In the genomic region with DNA sequence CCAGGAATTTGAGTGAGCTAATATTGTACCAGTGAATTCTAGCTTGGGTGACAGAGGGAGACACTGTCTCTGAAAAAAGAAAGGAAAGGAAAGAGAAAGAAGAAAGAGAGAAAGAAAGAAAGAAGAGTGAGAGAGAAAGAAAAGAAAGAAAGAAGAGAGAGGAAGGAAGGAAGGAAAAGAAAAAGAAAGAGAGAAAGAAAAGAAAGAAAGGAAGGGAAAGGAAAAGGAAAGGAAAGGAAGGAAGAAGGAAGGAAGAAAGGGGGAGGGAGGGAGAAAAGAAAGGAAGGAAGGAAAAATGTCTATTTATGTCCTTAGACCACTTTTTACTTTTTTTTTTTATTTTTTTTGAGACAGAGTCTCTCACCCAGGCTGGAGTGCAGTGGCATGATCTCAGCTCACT, we compare ENCODE assay signal across 24 cellular contexts. TPM values are rescaled to one million over a fixed set of nuclear protein-coding genes. Genes with fewer than 3 reads are reported as not detected.
DNase-seq lines count a peak whose midpoint lies in the region; ATAC-seq, FAIRE-seq and TF ChIP-seq lines count a peak whose summit lies in the region.
"Had no signal": no experiment of that assay in that cellular context is flagged by ENCODE, and none has a peak within 500 bp of the region (broad histone marks: within the 10 kb centered on the region; RNA-seq: fewer than 3 reads in every experiment).

No MANE protein-coding gene starts in this region.

- peaks cover 6 to 15% of the 10 kb centered on the region in 2 donors for H3K9me3 Mint-ChIP-seq in activated T-cell treated with anti-CD3 and anti-CD28 coated beads, Interleukin-2, amount 50 U/mL, for 72 hours
- peaks cover 23% of the 10 kb centered on the region for H3K9me3 Mint-ChIP-seq in nephron progenitor cell

- BruUV-seq in K562 (replicated peaks; lab: Mats Ljungman, UMichigan) = no TSS peak

- no peaks in the 10 kb centered on the region for H3K79me2 ChIP-seq in K562 (ENCODE audit: control insufficient read depth, insufficient read depth, low read length)
- no peaks in the 10 kb centered on the region for H3K79me2 ChIP-seq in MM.1S (ENCODE audit: low read length)

- no peaks in the 10 kb centered on the region for H4K20me1 ChIP-seq in K562 (replicated peaks; ENCODE audit: control insufficient read depth, insufficient read depth, low read length)
- H4K20me1 ChIP-seq in MM.1S (ENCODE audit: insufficient read depth, low read length) = no peaks in the 10 kb centered on the region
- H4K20me1 ChIP-seq: BLaER1 had no signal

- H3K27ac Mint-ChIP-seq in activated T-cell treated with anti-CD3 and anti-CD28 coated beads, Interleukin-2, amount 50 U/mL, for 72 hours = peak overlapping the region; percentile 20
- H3K27ac Mint-ChIP-seq in nephron progenitor cell = peak overlapping the region; percentile 4
- H3K27ac Mint-ChIP-seq: CD14-positive monocyte; CD4-positive, CD25-positive, alpha-beta regulatory T cell; CD8-positive, alpha-beta T cell had no signal

- no peak for ATAC-seq in activated T-cell treated with anti-CD3 and anti-CD28 coated beads, Interleukin-2, amount 50 U/mL, for 72 hours (replicated peaks in 1 of 2)
- ATAC-seq in K562 = no peak
- ATAC-seq in SK-N-SH treated with all-trans-retinoic acid at 6 μM for 48 hours = no peak
- ATAC-seq: A549; CD8-positive, alpha-beta T cell had no signal

- CTCF ChIA-PET in K562 (lab: Yijun Ruan, JAX; ENCODE audit: low intra/inter-chr PET ratio) = no interaction called here

- H3K4me1 Mint-ChIP-seq in activated T-cell treated with anti-CD3 and anti-CD28 coated beads, Interleukin-2, amount 50 U/mL, for 72 hours (ENCODE audit: low read depth) = peaks cover 9% of the 10 kb centered on the region
- peaks cover 9% of the 10 kb centered on the region for H3K4me1 Mint-ChIP-seq in nephron progenitor cell

- peaks cover 1% of the 10 kb centered on the region for H3F3A ChIP-seq in MM.1S (ENCODE audit: insufficient read depth, low read length)

- H3K9ac ChIP-seq in K562 (ENCODE audit: insufficient read depth in 1 of 2, low read depth in 2 of 2, low read length in 2 of 2) = no peak overlapping the region
- no peak overlapping the region for H3K9ac ChIP-seq in MM.1S (ENCODE audit: low read length)
- H3K9ac ChIP-seq: BLaER1 had no signal

- H3K4me2 ChIP-seq in K562 (ENCODE audit: insufficient read depth, low read length) (no peak overlapping the region), MM.1S (ENCODE audit: low read depth, low read length) (no peak overlapping the region)
- H3K4me2 ChIP-seq: A549, BLaER1 had no signal

- POLR2A ChIA-PET in K562 (lab: Yijun Ruan, JAX) = no interaction called here

- no peaks in the 10 kb centered on the region for H3K27me3 ChIP-seq in K562 (ENCODE audit: control insufficient read depth in 2 of 2, insufficient read depth in 2 of 2, low read length in 2 of 2)
- H3K27me3 ChIP-seq in MM.1S (replicated peaks; ENCODE audit: insufficient read depth, low read length) = no peaks in the 10 kb centered on the region
- H3K27me3 ChIP-seq: BE2C, BLaER1 had no signal

- H3K27ac ChIP-seq in K562 (ENCODE audit: extremely low read depth, low read depth, low read length) (no peak overlapping the region), MM.1S (ENCODE audit: low read length) (no peak overlapping the region)
- H3K27ac ChIP-seq: 22Rv1, A549, BLaER1 had no signal

- peaks cover 7% of the 10 kb centered on the region; the same call in 1 of the 2 replicates for H3K9me3 ChIP-seq in K562 (replicated peaks; ENCODE audit: control insufficient read depth, insufficient read depth, low read depth, low read length)
- 0 out of 2 replicates have a peak, but pooled peaks cover 4% of the 10 kb centered on the region for H3K9me3 ChIP-seq in MM.1S (replicated peaks; ENCODE audit: insufficient read depth, low read length)
- H3K9me3 ChIP-seq: A549, BE2C had no signal

- H3K9me2 ChIP-seq in MM.1S (replicated peaks; ENCODE audit: insufficient read depth, low read length) = no peaks in the 10 kb centered on the region

- no peak for FAIRE-seq in K562 (lab: Jason Lieb, UNC)
- FAIRE-seq: A549, D721Med, G401.6, GM12891, GM19239 had no signal

- H3K4me3 Mint-ChIP-seq in activated T-cell treated with anti-CD3 and anti-CD28 coated beads, Interleukin-2, amount 50 U/mL, for 72 hours = no peak overlapping the region
- no peak overlapping the region for H3K4me3 Mint-ChIP-seq in nephron progenitor cell
- H3K4me3 Mint-ChIP-seq: CD14-positive monocyte; CD4-positive, CD25-positive, alpha-beta regulatory T cell; CD8-positive, alpha-beta T cell had no signal

- DNase-seq in activated T-cell treated with anti-CD3 and anti-CD28 coated beads, Interleukin-2, amount 50 U/mL, for 72 hours = no peak
- no peak for DNase-seq in activated T-cell treated with anti-CD3 and anti-CD28 coated beads, Interleukin-2, amount 50 U/mL, for 48 hours
- DNase-seq in K562 (ENCODE audit: extremely low read depth in 1 of 4, low spot score in 3 of 4) = no peak
- no peak for DNase-seq in nephron progenitor cell
- no peak for DNase-seq in MM.1S
- DNase-seq: AML-193; BE2C; C1 segment of cervical spinal cord; Caco-2; Calu3; CD4-positive, CD25-positive, alpha-beta regulatory T cell; CD8-positive, alpha-beta T cell; DMS79 treated with DMSO at 0.1 percent for 48 hours; GF-D8 had no signal

- TF ChIP-seq RAD21 in K562 (CRISPR knock-in tag; conservative IDR thresholded peaks at IDR 0.05 in 1 of 2, IDR thresholded peaks at IDR 0.05 in 1 of 2) = no peak

- no peaks in the 10 kb centered on the region for H3K9me1 ChIP-seq in K562 (ENCODE audit: control insufficient read depth, insufficient read depth, low read length)

- peaks cover 8% of the 10 kb centered on the region in 2 donors for H3K36me3 Mint-ChIP-seq in activated T-cell treated with anti-CD3 and anti-CD28 coated beads, Interleukin-2, amount 50 U/mL, for 72 hours (ENCODE audit: insufficient read depth in 2 of 2)
- H3K36me3 Mint-ChIP-seq in nephron progenitor cell (ENCODE audit: low read depth) = no peaks in the 10 kb centered on the region
- H3K36me3 Mint-ChIP-seq: CD14-positive monocyte; CD8-positive, alpha-beta T cell had no signal

- in situ Hi-C loops in K562 (cut with MboI) = loop anchor here (10.0 kb wide), 1 partner anchor 352 kb away; a partner anchor contains a TSS

- H3K4me1 ChIP-seq in K562 (replicated peaks in 1 of 2; ENCODE audit: control insufficient read depth in 2 of 2, insufficient read depth in 2 of 2, low read length in 2 of 2) = peaks cover 3 to 8% of the 10 kb centered on the region in 2 experiments; a peak in 3 of 5 replicates
- H3K4me1 ChIP-seq in MM.1S (ENCODE audit: low read length) = peaks cover 5% of the 10 kb centered on the region
- H3K4me1 ChIP-seq: A549 had no signal

- no peak for TF ChIP-seq EP300 in K562 (IDR thresholded peaks at IDR 0.05; ENCODE audit: low read length)

- TF ChIP-seq POLR2A in K562 (conservative IDR thresholded peaks at IDR 0.05) = no peak

- H3K36me3 ChIP-seq in K562 (ENCODE audit: control insufficient read depth, insufficient read depth, low read length) (no peaks in the 10 kb centered on the region), MM.1S (replicated peaks; ENCODE audit: insufficient read depth, low read length) (no peaks in the 10 kb centered on the region)
- H3K36me3 ChIP-seq: BE2C, BLaER1 had no signal

- TF ChIP-seq CTCF in K562 (IDR thresholded peaks at IDR 0.05 in 2 of 3, conservative IDR thresholded peaks at IDR 0.05 in 1 of 3; ENCODE audit: insufficient read depth in 2 of 3, low read depth in 1 of 3, low read length in 3 of 3) (no peak), nephron progenitor cell (IDR thresholded peaks at IDR 0.05) (no peak), MM.1S (IDR thresholded peaks at IDR 0.05; ENCODE audit: low read length) (no peak)

- intact Hi-C loops in K562 (cut with micrococcal nuclease) = loop anchor here (10.0 kb wide), 1 partner anchor 62 kb away; no protein-coding TSS in a partner anchor

- no peaks in the 10 kb centered on the region for H3K27me3 Mint-ChIP-seq in activated T-cell treated with anti-CD3 and anti-CD28 coated beads, Interleukin-2, amount 50 U/mL, for 72 hours (ENCODE audit: low read depth)
- peaks cover 48% of the 10 kb centered on the region for H3K27me3 Mint-ChIP-seq in nephron progenitor cell (ENCODE audit: low read depth, poor library complexity)
- H3K27me3 Mint-ChIP-seq: CD4-positive, CD25-positive, alpha-beta regulatory T cell had no signal

- no peak overlapping the region for H3K4me3 ChIP-seq in K562
- no peak overlapping the region for H3K4me3 ChIP-seq in MM.1S (ENCODE audit: low read length)
- H3K4me3 ChIP-seq: A549, BLaER1 had no signal

- H2AFZ ChIP-seq in K562 (ENCODE audit: low read depth, low read length) = no peak overlapping the region
- no peak overlapping the region for H2AFZ ChIP-seq in MM.1S (ENCODE audit: low read length)

RNA-seq across cellular contexts. Expression of a gene that starts 5.4 kb away (rescaled TPM):
- 1 to 10 TPM in 1 of 2 donors, under 1 TPM in 1; 0.46 to 2.4 TPM for total RNA-seq in activated T-cell treated with anti-CD3 and anti-CD28 coated beads, Interleukin-2, amount 50 U/mL, for 72 hours
- total RNA-seq in K562 (2011; cell fraction: chromatin; rRNA removed; ENCODE audit: low replicate concordance) = 2.3 and 4.6 TPM in 2 replicates
- total RNA-seq in K562 (2011; cell fraction: nucleolus; rRNA removed) = 0.83 and 2.2 TPM in 2 replicates
- total RNA-seq in K562 (2011; cell fraction: nucleoplasm; rRNA removed) = 3.0 and 3.8 TPM in 2 replicates
- total RNA-seq in K562 (2014; rRNA removed) = 0.27 and 0.53 TPM in 2 replicates
- total RNA-seq in K562 (2014; rRNA removed; fragmentation: Illumina TruSeq; extraction: Trizol) = 0.61 and 0.95 TPM in 2 replicates
- 0.34 and 0.65 TPM in 2 replicates for total RNA-seq in K562 (2015; rRNA removed; fragmentation: Illumina TruSeq; extraction: Trizol)
- total RNA-seq in K562 (2021) = 0.38 and 0.51 TPM in 2 replicates
- polyA plus RNA-seq in K562 (2011; rRNA removed) = 0.56 and 0.70 TPM in 2 replicates
- polyA plus RNA-seq in K562 (2011; cell fraction: cytosol; rRNA removed) = 0.29 TPM in 1 of 2 replicates, not detected in the other
- polyA plus RNA-seq in K562 (2011; cell fraction: nucleus; rRNA removed) = 0.63 and 1.5 TPM in 2 replicates
- polyA plus RNA-seq in K562 (2012) = 0.18 and 0.42 TPM in 2 replicates
- 0.25 and 0.28 TPM in 2 replicates for polyA plus RNA-seq in K562 (2014; fragmentation: Illumina TruSeq; extraction: Trizol)
- under 1 TPM in 1 of 2 experiments, not detected in 1; 0.24 TPM for polyA plus RNA-seq in K562 (2014; fragmentation: Nextera tagmentation; extraction: Ambion mirVana)
- 0.19 and 0.22 TPM in 2 replicates for polyA plus RNA-seq in K562 (2014; rRNA removed)
- polyA minus RNA-seq in K562 (2011; rRNA and poly(A)+ RNA removed) = 1.6 and 2.8 TPM in 2 replicates
- 0.55 TPM in 1 of 2 replicates, not detected in the other for polyA minus RNA-seq in K562 (2011; cell fraction: cytosol; rRNA and poly(A)+ RNA removed)
- polyA minus RNA-seq in K562 (2011; cell fraction: nucleus; rRNA and poly(A)+ RNA removed) = 0.94 and 1.6 TPM in 2 replicates
- total RNA-seq: A172 had no signal
- polyA plus RNA-seq: A549 had no signal

RNA-seq across cellular contexts. Expression of a gene that starts 21.1 kb away (rescaled TPM):
- total RNA-seq in activated T-cell treated with anti-CD3 and anti-CD28 coated beads, Interleukin-2, amount 50 U/mL, for 72 hours = 10 to 100 TPM; 10.2 to 11.2 TPM
- 40.8 and 110 TPM in 2 replicates for total RNA-seq in K562 (2011; cell fraction: chromatin; rRNA removed; ENCODE audit: low replicate concordance)
- 29.2 and 39.6 TPM in 2 replicates for total RNA-seq in K562 (2011; cell fraction: nucleolus; rRNA removed)
- 54.2 and 68.9 TPM in 2 replicates for total RNA-seq in K562 (2011; cell fraction: nucleoplasm; rRNA removed)
- total RNA-seq in K562 (2014; rRNA removed) = 13.4 and 18.1 TPM in 2 replicates
- total RNA-seq in K562 (2014; rRNA removed; fragmentation: Illumina TruSeq; extraction: Trizol) = 32.6 and 36.4 TPM in 2 replicates
- total RNA-seq in K562 (2015; rRNA removed; fragmentation: Illumina TruSeq; extraction: Trizol) = 25.3 and 26.9 TPM in 2 replicates
- 19.1 and 19.3 TPM in 2 replicates for total RNA-seq in K562 (2021)
- 16.6 and 19.5 TPM in 2 replicates for polyA plus RNA-seq in K562 (2011; rRNA removed)
- polyA plus RNA-seq in K562 (2011; cell fraction: cytosol; rRNA removed) = 3.1 and 6.3 TPM in 2 replicates
- 18.1 and 18.4 TPM in 2 replicates for polyA plus RNA-seq in K562 (2011; cell fraction: nucleus; rRNA removed)
- polyA plus RNA-seq in K562 (2012) = 7.3 and 8.4 TPM in 2 replicates
- 12.1 and 12.7 TPM in 2 replicates for polyA plus RNA-seq in K562 (2014; fragmentation: Illumina TruSeq; extraction: Trizol)
- 1 to 10 TPM; 5.9 to 6.1 TPM for polyA plus RNA-seq in K562 (2014; fragmentation: Nextera tagmentation; extraction: Ambion mirVana)
- 12.2 and 13.3 TPM in 2 replicates for polyA plus RNA-seq in K562 (2014; rRNA removed)
- 38.9 and 51.8 TPM in 2 replicates for polyA minus RNA-seq in K562 (2011; rRNA and poly(A)+ RNA removed)
- polyA minus RNA-seq in K562 (2011; cell fraction: cytosol; rRNA and poly(A)+ RNA removed) = 20.8 and 30.1 TPM in 2 replicates
- polyA minus RNA-seq in K562 (2011; cell fraction: nucleus; rRNA and poly(A)+ RNA removed) = 12.4 and 22.0 TPM in 2 replicates

RNA-seq across cellular contexts. Expression of a gene that starts 26.1 kb away (rescaled TPM):
- 1 to 10 TPM; 5.3 to 6.0 TPM for total RNA-seq in activated T-cell treated with anti-CD3 and anti-CD28 coated beads, Interleukin-2, amount 50 U/mL, for 72 hours
- 20.6 and 66.2 TPM in 2 replicates for total RNA-seq in K562 (2011; cell fraction: chromatin; rRNA removed; ENCODE audit: low replicate concordance)
- total RNA-seq in K562 (2011; cell fraction: nucleolus; rRNA removed) = 11.5 and 20.8 TPM in 2 replicates
- 23.3 and 24.1 TPM in 2 replicates for total RNA-seq in K562 (2011; cell fraction: nucleoplasm; rRNA removed)
- total RNA-seq in K562 (2014; rRNA removed) = 7.8 and 8.2 TPM in 2 replicates
- total RNA-seq in K562 (2014; rRNA removed; fragmentation: Illumina TruSeq; extraction: Trizol) = 12.0 and 12.2 TPM in 2 replicates
- 10.4 and 14.0 TPM in 2 replicates for total RNA-seq in K562 (2015; rRNA removed; fragmentation: Illumina TruSeq; extraction: Trizol)
- total RNA-seq in K562 (2021) = 5.6 and 5.7 TPM in 2 replicates
- polyA plus RNA-seq in K562 (2011; rRNA removed) = 10.5 and 11.1 TPM in 2 replicates
- polyA plus RNA-seq in K562 (2011; cell fraction: cytosol; rRNA removed) = 1.3 and 2.1 TPM in 2 replicates
- 22.4 and 23.3 TPM in 2 replicates for polyA plus RNA-seq in K562 (2011; cell fraction: nucleus; rRNA removed)
- 3.4 and 5.7 TPM in 2 replicates for polyA plus RNA-seq in K562 (2012)
- 6.4 and 8.3 TPM in 2 replicates for polyA plus RNA-seq in K562 (2014; fragmentation: Illumina TruSeq; extraction: Trizol)
- 1 to 10 TPM; 1.9 to 3.3 TPM for polyA plus RNA-seq in K562 (2014; fragmentation: Nextera tagmentation; extraction: Ambion mirVana)
- polyA plus RNA-seq in K562 (2014; rRNA removed) = 7.0 and 7.4 TPM in 2 replicates
- 21.8 and 32.6 TPM in 2 replicates for polyA minus RNA-seq in K562 (2011; rRNA and poly(A)+ RNA removed)
- 4.3 and 8.7 TPM in 2 replicates for polyA minus RNA-seq in K562 (2011; cell fraction: cytosol; rRNA and poly(A)+ RNA removed)
- 21.7 and 40.3 TPM in 2 replicates for polyA minus RNA-seq in K562 (2011; cell fraction: nucleus; rRNA and poly(A)+ RNA removed)

RNA-seq across cellular contexts. Expression of a gene that starts 54.2 kb away (rescaled TPM):
- total RNA-seq in activated T-cell treated with anti-CD3 and anti-CD28 coated beads, Interleukin-2, amount 50 U/mL, for 72 hours = 1 to 10 TPM; 1.4 to 3.3 TPM
- total RNA-seq in K562 (2011; cell fraction: chromatin; rRNA removed; ENCODE audit: low replicate concordance) = 6.3 and 16.7 TPM in 2 replicates
- 4.2 and 4.6 TPM in 2 replicates for total RNA-seq in K562 (2011; cell fraction: nucleolus; rRNA removed)
- total RNA-seq in K562 (2011; cell fraction: nucleoplasm; rRNA removed) = 4.1 and 4.8 TPM in 2 replicates
- total RNA-seq in K562 (2014; rRNA removed) = 4.0 and 4.2 TPM in 2 replicates
- 8.8 and 9.5 TPM in 2 replicates for total RNA-seq in K562 (2014; rRNA removed; fragmentation: Illumina TruSeq; extraction: Trizol)
- total RNA-seq in K562 (2015; rRNA removed; fragmentation: Illumina TruSeq; extraction: Trizol) = 11.0 and 13.4 TPM in 2 replicates
- total RNA-seq in K562 (2021) = 4.4 and 5.0 TPM in 2 replicates
- 7.7 and 7.9 TPM in 2 replicates for polyA plus RNA-seq in K562 (2011; rRNA removed)
- 2.1 and 3.6 TPM in 2 replicates for polyA plus RNA-seq in K562 (2011; cell fraction: cytosol; rRNA removed)
- 4.3 and 7.7 TPM in 2 replicates for polyA plus RNA-seq in K562 (2011; cell fraction: nucleus; rRNA removed)
- 4.4 and 5.8 TPM in 2 replicates for polyA plus RNA-seq in K562 (2012)
- 6.1 and 6.7 TPM in 2 replicates for polyA plus RNA-seq in K562 (2014; fragmentation: Illumina TruSeq; extraction: Trizol)
- polyA plus RNA-seq in K562 (2014; fragmentation: Nextera tagmentation; extraction: Ambion mirVana) = 10 to 100 TPM in 1 of 2 experiments, 1 to 10 TPM in 1; 5.4 to 11.6 TPM
- 4.1 and 4.6 TPM in 2 replicates for polyA plus RNA-seq in K562 (2014; rRNA removed)
- 15.3 and 21.9 TPM in 2 replicates for polyA minus RNA-seq in K562 (2011; rRNA and poly(A)+ RNA removed)
- polyA minus RNA-seq in K562 (2011; cell fraction: cytosol; rRNA and poly(A)+ RNA removed) = 5.2 and 5.9 TPM in 2 replicates
- polyA minus RNA-seq in K562 (2011; cell fraction: nucleus; rRNA and poly(A)+ RNA removed) = 2.0 and 5.2 TPM in 2 replicates

RNA-seq across cellular contexts. Expression of a gene that starts 55.6 kb away (rescaled TPM):
- 10 to 100 TPM in 1 of 2 donors, 1 to 10 TPM in 1; 5.8 to 10.1 TPM for total RNA-seq in activated T-cell treated with anti-CD3 and anti-CD28 coated beads, Interleukin-2, amount 50 U/mL, for 72 hours
- total RNA-seq in K562 (2011; cell fraction: chromatin; rRNA removed; ENCODE audit: low replicate concordance) = 0.30 and 0.46 TPM in 2 replicates
- 0.17 and 0.26 TPM in 2 replicates for total RNA-seq in K562 (2011; cell fraction: nucleolus; rRNA removed)
- 0.29 and 0.46 TPM in 2 replicates for total RNA-seq in K562 (2011; cell fraction: nucleoplasm; rRNA removed)
- 0.18 TPM in 1 of 2 replicates, not detected in the other for total RNA-seq in K562 (2014; rRNA removed)
- 0.11 and 0.13 TPM in 2 replicates for total RNA-seq in K562 (2014; rRNA removed; fragmentation: Illumina TruSeq; extraction: Trizol)
- not detected in 2 replicates for total RNA-seq in K562 (2015; rRNA removed; fragmentation: Illumina TruSeq; extraction: Trizol)
- total RNA-seq in K562 (2021) = 0.11 TPM in 2 replicates
- 0.10 and 0.16 TPM in 2 replicates for polyA plus RNA-seq in K562 (2011; rRNA removed)
- polyA plus RNA-seq in K562 (2011; cell fraction: cytosol; rRNA removed) = not detected in 2 replicates
- polyA plus RNA-seq in K562 (2011; cell fraction: nucleus; rRNA removed) = 0.06 and 0.11 TPM in 2 replicates
- polyA plus RNA-seq in K562 (2012) = 0.04 and 0.07 TPM in 2 replicates
- polyA plus RNA-seq in K562 (2014; fragmentation: Illumina TruSeq; extraction: Trizol) = 0.07 TPM in 1 of 2 replicates, not detected in the other
- polyA plus RNA-seq in K562 (2014; fragmentation: Nextera tagmentation; extraction: Ambion mirVana) = under 1 TPM in 1 of 2 experiments, not detected in 1; 0.04 TPM
- polyA plus RNA-seq in K562 (2014; rRNA removed) = not detected in 2 replicates
- polyA minus RNA-seq in K562 (2011; rRNA and poly(A)+ RNA removed) = 0.07 and 0.33 TPM in 2 replicates
- polyA minus RNA-seq in K562 (2011; cell fraction: cytosol; rRNA and poly(A)+ RNA removed) = not detected in 2 replicates
- polyA minus RNA-seq in K562 (2011; cell fraction: nucleus; rRNA and poly(A)+ RNA removed) = not detected in 2 replicates
- total RNA-seq: A172 had no signal
- polyA plus RNA-seq: A549 had no signal
